19 cellular contexts compared by ENCODE assay signal in the genomic region with DNA sequence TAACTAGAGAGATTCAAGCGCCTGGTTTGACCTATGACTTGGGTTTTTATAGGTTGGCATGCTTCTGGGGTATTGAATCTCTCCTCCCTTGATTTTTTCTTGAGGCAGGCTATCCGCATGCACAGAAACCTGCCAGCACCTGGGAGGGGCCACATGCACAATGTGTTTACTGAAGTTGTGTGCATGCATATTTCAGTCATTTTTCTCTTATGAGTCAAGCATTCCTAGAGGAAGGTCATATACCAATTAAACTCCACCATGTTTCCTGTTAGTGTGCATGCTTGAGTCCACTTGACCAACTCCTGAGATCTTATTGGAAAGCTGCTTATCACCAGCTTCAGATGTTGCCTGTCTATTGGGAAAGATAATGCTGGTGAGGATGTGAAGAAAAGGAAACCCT.
"Had no signal": no experiment of that assay in that cellular context is flagged by ENCODE, and none has a peak within 500 bp of the region (broad histone marks: within the 10 kb centered on the region; RNA-seq: fewer than 3 reads in every experiment).

No MANE protein-coding gene starts in this region.

- DNase-seq: activated CD4-positive, alpha-beta T cell treated with anti-CD3 and anti-CD28 coated beads, Interleukin-2, amount 10 ng/mL, durations not matched to agents 24 days and 14 days; activated CD4-positive, CD25-positive, alpha-beta regulatory T cell; activated CD8-positive, alpha-beta memory T cell treated with anti-CD3 and anti-CD28 coated beads for 24 hours; activated CD8-positive, alpha-beta memory T cell treated with anti-CD3 and anti-CD28 coated beads, Interleukin-2, amount 50 U/mL, for 48 hours; activated effector memory CD4-positive, alpha-beta T cell treated with Interleukin-2 at 50 U/mL for 16 hours; activated naive CD4-positive, alpha-beta T cell treated with anti-CD3 and anti-CD28 coated beads, Interleukin-2, amount 10 ng/mL, durations not matched to agents 7 days and 5 days; activated naive CD8-positive, alpha-beta T cell treated with anti-CD3 and anti-CD28 coated beads, Interleukin-2, amount 50 U/mL, for 24 hours; activated T-cell treated with anti-CD3 and anti-CD28 coated beads, Interleukin-2, amount 50 U/mL, for 48 hours; anterior cingulate cortex; effector CD8-positive, alpha-beta T cell; left lung; nephron progenitor cell; stimulated activated naive CD8-positive, alpha-beta T cell treated with anti-CD3 and anti-CD28 coated beads, Interleukin-15, Interleukin-2, amounts not matched to agents 100 U/mL and 50 U/mL, for 24 hours; uterus had no signal

- H3K36me3 Mint-ChIP-seq: activated naive CD4-positive, alpha-beta T cell treated with anti-CD3 and anti-CD28 coated beads, Interleukin-2, amount 10 ng/mL, durations not matched to agents 7 days and 5 days had no signal

- H3K9me3 ChIP-seq: breast epithelium, esophagus muscularis mucosa, right atrium auricular region, uterus had no signal

- H3K36me3 ChIP-seq: breast epithelium, esophagus muscularis mucosa, left lung, right atrium auricular region, tibial nerve, uterus had no signal

- ATAC-seq: activated naive CD8-positive, alpha-beta T cell treated with anti-CD3 and anti-CD28 coated beads, Interleukin-2, amount 50 U/mL, for 24 hours; left lung; stimulated activated naive CD8-positive, alpha-beta T cell treated with anti-CD3 and anti-CD28 coated beads, Interleukin-15, Interleukin-2, amounts not matched to agents 100 U/mL and 50 U/mL, for 24 hours had no signal

- H3K27me3 ChIP-seq: breast epithelium, esophagus muscularis mucosa, left lung, right atrium auricular region, tibial nerve, uterus had no signal

- H3K27ac Mint-ChIP-seq: activated CD4-positive, alpha-beta T cell treated with anti-CD3 and anti-CD28 coated beads, Interleukin-2, amount 10 ng/mL, durations not matched to agents 24 days and 14 days; activated naive CD4-positive, alpha-beta T cell treated with anti-CD3 and anti-CD28 coated beads, Interleukin-2, amount 10 ng/mL, durations not matched to agents 7 days and 5 days; activated naive CD8-positive, alpha-beta T cell treated with anti-CD3 and anti-CD28 coated beads, Interleukin-2, amount 50 U/mL, for 24 hours; nephron progenitor cell; T-helper 2 cell treated with Interferon-gamma antibody and Interleukin-4, amounts not matched to agents 5 μg/mL and 100 μg/mL, for 36 hours had no signal

- H3K4me1 ChIP-seq: breast epithelium, esophagus muscularis mucosa, left lung, right atrium auricular region, tibial nerve, uterus had no signal

- H3K4me1 Mint-ChIP-seq: activated CD4-positive, alpha-beta T cell treated with anti-CD3 and anti-CD28 coated beads, Interleukin-2, amount 10 ng/mL, durations not matched to agents 24 days and 14 days; activated naive CD4-positive, alpha-beta T cell treated with anti-CD3 and anti-CD28 coated beads, Interleukin-2, amount 10 ng/mL, durations not matched to agents 7 days and 5 days; activated naive CD8-positive, alpha-beta T cell treated with anti-CD3 and anti-CD28 coated beads, Interleukin-2, amount 50 U/mL, for 24 hours; nephron progenitor cell had no signal

- H3K4me3 Mint-ChIP-seq: activated CD4-positive, alpha-beta T cell treated with anti-CD3 and anti-CD28 coated beads, Interleukin-2, amount 10 ng/mL, durations not matched to agents 24 days and 14 days; activated naive CD4-positive, alpha-beta T cell treated with anti-CD3 and anti-CD28 coated beads, Interleukin-2, amount 10 ng/mL, durations not matched to agents 7 days and 5 days; activated naive CD8-positive, alpha-beta T cell treated with anti-CD3 and anti-CD28 coated beads, Interleukin-2, amount 50 U/mL, for 24 hours; nephron progenitor cell; T-helper 2 cell treated with Interferon-gamma antibody and Interleukin-4, amounts not matched to agents 5 μg/mL and 100 μg/mL, for 36 hours had no signal

- H3K27me3 Mint-ChIP-seq: activated CD4-positive, alpha-beta T cell treated with anti-CD3 and anti-CD28 coated beads, Interleukin-2, amount 10 ng/mL, durations not matched to agents 24 days and 14 days; activated naive CD4-positive, alpha-beta T cell treated with anti-CD3 and anti-CD28 coated beads, Interleukin-2, amount 10 ng/mL, durations not matched to agents 7 days and 5 days; activated naive CD8-positive, alpha-beta T cell treated with anti-CD3 and anti-CD28 coated beads, Interleukin-2, amount 50 U/mL, for 24 hours had no signal

- H3K27ac ChIP-seq: breast epithelium, esophagus muscularis mucosa, left lung, right atrium auricular region, tibial nerve, uterus had no signal

- H3K4me3 ChIP-seq: breast epithelium, esophagus muscularis mucosa, left lung, right atrium auricular region, tibial nerve, uterus had no signal
